Comparison of ENCODE assay signal across 8 cellular contexts in the genomic region with DNA sequence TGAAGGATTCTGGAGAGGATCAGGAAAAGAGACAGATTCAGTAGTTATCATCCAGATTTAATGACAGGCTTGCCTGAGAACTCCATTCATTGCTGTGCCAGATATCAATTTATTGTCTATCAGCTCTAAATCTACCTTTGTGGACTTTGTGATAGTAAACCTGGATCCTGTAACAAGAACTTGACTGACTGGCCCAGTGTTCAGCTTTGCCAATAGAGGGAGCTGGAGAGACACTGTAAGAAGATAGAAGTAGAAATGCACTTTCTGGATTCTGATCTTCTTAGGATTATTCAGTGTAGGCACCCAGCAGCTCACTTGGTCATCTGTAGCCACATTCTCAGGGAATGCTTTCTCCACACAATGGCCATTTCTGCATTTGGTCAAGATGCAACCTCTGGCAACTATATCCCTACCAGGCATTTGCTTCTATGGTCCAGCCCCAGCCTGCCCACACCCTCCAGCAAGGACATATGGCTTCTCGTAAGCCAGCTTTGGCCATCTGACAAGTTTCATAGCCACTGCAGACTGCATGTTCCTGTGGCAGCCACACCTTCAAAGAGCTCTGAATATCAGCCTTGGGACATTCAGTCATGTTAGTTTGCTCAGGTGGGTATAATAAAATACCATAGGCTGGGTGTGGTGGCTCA. TPM values are rescaled to one million over a fixed set of nuclear protein-coding genes. Genes with fewer than 3 reads are reported as not detected.
DNase-seq lines count a peak whose midpoint lies in the region; ATAC-seq and TF ChIP-seq lines count a peak whose summit lies in the region.

No MANE protein-coding gene starts in this region.

- no peak overlapping the region for H3K27ac ChIP-seq in fibroblast of lung (ENCODE audit: insufficient read depth, low read length)
- H3K27ac ChIP-seq in osteoblast (ENCODE audit: low read depth, low read length) = no peak overlapping the region

- H3K9me3 Mint-ChIP-seq in activated CD4-positive, alpha-beta memory T cell treated with anti-CD3 and anti-CD28 coated beads, Interleukin-2, amount 10 ng/mL, durations not matched to agents 7 days and 5 days = no peaks in the 10 kb centered on the region

- H3K27me3 ChIP-seq in BE2C (no peaks in the 10 kb centered on the region), fibroblast of lung (ENCODE audit: control insufficient read depth, insufficient read depth, low read length) (peaks cover 2% of the 10 kb centered on the region), osteoblast (ENCODE audit: insufficient read depth, low read length) (peaks cover 23% of the 10 kb centered on the region)

- H2AFZ ChIP-seq in fibroblast of lung (ENCODE audit: low read length) (no peak overlapping the region), osteoblast (ENCODE audit: low read length) (no peak overlapping the region)

- no peaks in the 10 kb centered on the region for H3K4me1 ChIP-seq in BE2C
- no peaks in the 10 kb centered on the region for H3K4me1 ChIP-seq in fibroblast of lung (ENCODE audit: control insufficient read depth, extremely low read depth, insufficient read depth, low read length)
- H3K4me1 ChIP-seq in osteoblast (ENCODE audit: insufficient read depth, low read length) = no peaks in the 10 kb centered on the region

- peak; percentile 76 for TF ChIP-seq CTCF in BE2C (IDR thresholded peaks at IDR 0.05; ENCODE audit: low read depth, low read length)
- TF ChIP-seq CTCF in fibroblast of lung (conservative IDR thresholded peaks at IDR 0.05 in 1 of 2, IDR thresholded peaks at IDR 0.05 in 1 of 2; ENCODE audit: low read depth in 1 of 2, low read length in 2 of 2) = peak; percentile 94 to 99
- TF ChIP-seq CTCF in osteoblast (IDR thresholded peaks at IDR 0.05; ENCODE audit: extremely low read depth, low read depth, low read length) = peak; percentile 91

- H3K36me3 ChIP-seq in BE2C (no peaks in the 10 kb centered on the region), fibroblast of lung (ENCODE audit: control insufficient read depth, insufficient read depth, low read length) (no peaks in the 10 kb centered on the region), osteoblast (ENCODE audit: insufficient read depth, low read length) (no peaks in the 10 kb centered on the region)

- H3K9ac ChIP-seq in fibroblast of lung (ENCODE audit: insufficient read depth, low read length) = no peak overlapping the region

- H4K20me1 ChIP-seq in fibroblast of lung (ENCODE audit: control insufficient read depth, extremely low read depth, insufficient read depth, low read length) (no peaks in the 10 kb centered on the region), osteoblast (ENCODE audit: insufficient read depth, low read length) (no peaks in the 10 kb centered on the region)

- H3K4me1 Mint-ChIP-seq in activated CD4-positive, alpha-beta memory T cell treated with anti-CD3 and anti-CD28 coated beads, Interleukin-2, amount 10 ng/mL, durations not matched to agents 7 days and 5 days = no peaks in the 10 kb centered on the region

- no peak overlapping the region for H3K27ac Mint-ChIP-seq in activated CD4-positive, alpha-beta memory T cell treated with anti-CD3 and anti-CD28 coated beads, Interleukin-2, amount 10 ng/mL, durations not matched to agents 7 days and 5 days

- POLR2A ChIA-PET in activated CD4-positive, alpha-beta memory T cell treated with anti-CD3 and anti-CD28 coated beads, Interleukin-2, amount 10 ng/mL, durations not matched to agents 7 days and 5 days (lab: Charles Lee) = interaction anchor here (1.4 kb wide), 1 partner anchor 12 kb away, joined by 3 read pairs; no protein-coding TSS in a partner anchor

- H3K9me3 ChIP-seq in BE2C = no peaks in the 10 kb centered on the region
- H3K9me3 ChIP-seq in fibroblast of lung (ENCODE audit: control insufficient read depth, insufficient read depth, low read depth, low read length) = no peaks in the 10 kb centered on the region
- H3K9me3 ChIP-seq in osteoblast (ENCODE audit: low read depth, low read length) = no peaks in the 10 kb centered on the region

- H3K4me2 ChIP-seq in fibroblast of lung (ENCODE audit: extremely low read depth, insufficient read depth, low read length) (no peak overlapping the region), osteoblast (ENCODE audit: insufficient read depth, low read length) (no peak overlapping the region)

- H3K36me3 Mint-ChIP-seq in activated CD4-positive, alpha-beta memory T cell treated with anti-CD3 and anti-CD28 coated beads, Interleukin-2, amount 10 ng/mL, durations not matched to agents 7 days and 5 days (ENCODE audit: low read depth) = no peaks in the 10 kb centered on the region

- CTCF ChIA-PET in activated CD4-positive, alpha-beta memory T cell treated with anti-CD3 and anti-CD28 coated beads, Interleukin-2, amount 10 ng/mL, durations not matched to agents 7 days and 5 days (lab: Charles Lee) = interaction anchor here (0.9 to 2.8 kb wide), 11 partner anchors 9 to 38 kb away, joined by 3 to 30 read pairs (median 6); no protein-coding TSS in a partner anchor

- H3K4me3 Mint-ChIP-seq in activated CD4-positive, alpha-beta memory T cell treated with anti-CD3 and anti-CD28 coated beads, Interleukin-2, amount 10 ng/mL, durations not matched to agents 7 days and 5 days = no peak overlapping the region

- H3K27me3 Mint-ChIP-seq in activated CD4-positive, alpha-beta memory T cell treated with anti-CD3 and anti-CD28 coated beads, Interleukin-2, amount 10 ng/mL, durations not matched to agents 7 days and 5 days = no peaks in the 10 kb centered on the region

- H3K4me3 ChIP-seq in BE2C (ENCODE audit: low read depth, low read length) (no peak overlapping the region), fibroblast of lung (replicated peaks in 1 of 4; ENCODE audit: control extremely low read depth in 1 of 4, insufficient read depth in 1 of 4, low read depth in 3 of 4, low read length in 4 of 4) (no peak overlapping the region), osteoblast (ENCODE audit: insufficient read depth, low read length) (no peak overlapping the region)

- no peaks in the 10 kb centered on the region for H3K79me2 ChIP-seq in fibroblast of lung (ENCODE audit: control insufficient read depth, insufficient read depth, low read length)
- H3K79me2 ChIP-seq in osteoblast (ENCODE audit: insufficient read depth, low read length) = no peaks in the 10 kb centered on the region

- DNase-seq in BE2C (no peak), NCI-H2196 (lab: John Stamatoyannopoulos, UW; ENCODE audit: unreplicated experiment) (peak; percentile 38), fibroblast of lung (ENCODE audit: low read depth in 2 of 2) (peak; percentile 58 to 77), osteoblast (ENCODE audit: insufficient read length, low spot score, missing footprints) (peak; percentile 32), NK-92 (lab: John Stamatoyannopoulos, UW; ENCODE audit: unreplicated experiment) (no peak)
- DNase-seq in activated CD4-positive, alpha-beta memory T cell treated with anti-CD3 and anti-CD28 coated beads, Interleukin-2, amount 10 ng/mL, durations not matched to agents 7 days and 5 days = peak; percentile 52

- ATAC-seq in GM18519 (IDR thresholded peaks at IDR 0.05; ENCODE audit: low FRiP score, unreplicated experiment) (peak; percentile 67), HG02981 (IDR thresholded peaks at IDR 0.05; ENCODE audit: unreplicated experiment) (peak; percentile 81)

RNA-seq across cellular contexts. Expression of a gene that starts 6.1 kb away (rescaled TPM):
- polyA plus RNA-seq in BE2C (2012; ENCODE audit: insufficient read depth, insufficient read length, low read depth) = 1.1 TPM
- 10 to 100 TPM in 1 of 2 experiments, 1 to 10 TPM in 1; 9.3 to 11.2 TPM for total RNA-seq in activated CD4-positive, alpha-beta memory T cell treated with anti-CD3 and anti-CD28 coated beads, Interleukin-2, amount 10 ng/mL, durations not matched to agents 7 days and 5 days
- total RNA-seq in fibroblast of lung (8.7 and 9.7 TPM in 2 replicates), osteoblast (30.4 and 31.8 TPM in 2 replicates)
- 21.0 and 24.8 TPM in 2 replicates for polyA plus RNA-seq in fibroblast of lung
- 18.9 and 20.8 TPM in 2 replicates for polyA plus RNA-seq in fibroblast of lung (2012)
- 7.9 and 14.4 TPM in 2 replicates for polyA minus RNA-seq in fibroblast of lung (ENCODE audit: low replicate concordance)

RNA-seq across cellular contexts. Expression of a gene that starts 14.6 kb away (rescaled TPM):
- polyA plus RNA-seq in BE2C (2012; ENCODE audit: insufficient read depth, insufficient read length, low read depth) = not detected
- total RNA-seq in activated CD4-positive, alpha-beta memory T cell treated with anti-CD3 and anti-CD28 coated beads, Interleukin-2, amount 10 ng/mL, durations not matched to agents 7 days and 5 days = 1 to 10 TPM; 8.5 to 9.6 TPM
- 0.83 TPM in 1 of 2 replicates, not detected in the other for total RNA-seq in fibroblast of lung
- polyA plus RNA-seq in fibroblast of lung = 0.56 and 4.3 TPM in 2 replicates
- 6.5 and 17.6 TPM in 2 replicates for polyA plus RNA-seq in fibroblast of lung (2012)
- 0.22 TPM in 1 of 2 replicates, not detected in the other for polyA minus RNA-seq in fibroblast of lung (ENCODE audit: low replicate concordance)
- total RNA-seq in osteoblast = under 0.01 and 1.4 TPM in 2 replicates

RNA-seq across cellular contexts. Expression of a gene that starts 56.0 kb away (rescaled TPM):
- not detected for polyA plus RNA-seq in BE2C (2012; ENCODE audit: insufficient read depth, insufficient read length, low read depth)
- not detected for total RNA-seq in activated CD4-positive, alpha-beta memory T cell treated with anti-CD3 and anti-CD28 coated beads, Interleukin-2, amount 10 ng/mL, durations not matched to agents 7 days and 5 days
- total RNA-seq in fibroblast of lung (not detected in 2 replicates), osteoblast (0.29 TPM in 1 of 2 replicates, not detected in the other)
- polyA plus RNA-seq in fibroblast of lung = 0.05 and 0.08 TPM in 2 replicates
- polyA plus RNA-seq in fibroblast of lung (2012) = not detected in 2 replicates
- polyA minus RNA-seq in fibroblast of lung (ENCODE audit: low replicate concordance) = not detected in 2 replicates

Comparison
In these comparisons a context has a peak if more than half of its experiments do, and no peak if none do; other contexts are left out.
1. DNase-seq: peak in NCI-H2196 (single experiment), activated CD4-positive, alpha-beta memory T cell treated with anti-CD3 and anti-CD28 coated beads, Interleukin-2, amount 10 ng/mL, durations not matched to agents 7 days and 5 days (single experiment), fibroblast of lung (2 of 2) and osteoblast (single experiment); none in BE2C (single experiment) and NK-92 (single experiment).
2. Peak in every context shown above with its lines, with median percentiles within 50 percentile points of each other: CTCF ChIP-seq.